In the genomic region with DNA sequence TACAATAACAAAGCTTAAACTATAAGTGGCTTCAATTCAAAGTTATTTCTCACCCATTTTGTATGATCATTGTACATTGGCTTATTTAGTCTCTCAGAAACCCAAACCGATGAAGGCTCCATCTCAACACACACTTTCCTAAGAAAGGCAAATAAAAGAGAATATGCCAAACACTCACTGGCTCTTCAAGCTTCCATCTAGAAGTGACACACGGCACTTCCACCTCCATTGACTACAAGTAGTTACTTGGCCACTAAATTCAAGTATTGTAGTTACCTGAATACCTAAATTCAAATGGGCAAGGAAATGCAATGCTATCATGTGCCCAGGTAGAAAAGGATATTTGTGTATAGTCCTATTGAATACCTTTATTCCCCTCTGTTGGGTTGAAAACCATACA, we compare ENCODE assay signal across 37 cellular contexts.
"Had no signal": no experiment of that assay in that cellular context is flagged by ENCODE, and none has a peak within 500 bp of the region (broad histone marks: within the 10 kb centered on the region; RNA-seq: fewer than 3 reads in every experiment).

No MANE protein-coding gene starts in this region.

- H3K27me3 Mint-ChIP-seq: activated CD4-positive, alpha-beta memory T cell treated with anti-CD3 and anti-CD28 coated beads for 36 hours; activated CD4-positive, alpha-beta T cell treated with anti-CD3 and anti-CD28 coated beads, Interleukin-2, amount 10 ng/mL, durations not matched to agents 24 days and 14 days; naive B cell; stimulated activated memory B cell treated with anti-CD40 and anti-IgM and Interleukin-4, amounts not matched to agents 10 μg/mL and 1 μg/mL and 100 μg/mL, for 72 hours had no signal

- H3K36me3 Mint-ChIP-seq: activated CD4-positive, alpha-beta memory T cell treated with anti-CD3 and anti-CD28 coated beads for 36 hours; activated naive CD8-positive, alpha-beta T cell treated with anti-CD3 and anti-CD28 coated beads for 36 hours; mesothelial cell of epicardium; naive B cell; stimulated activated memory B cell treated with anti-CD40 and anti-IgM and Interleukin-4, amounts not matched to agents 10 μg/mL and 1 μg/mL and 100 μg/mL, for 72 hours had no signal

- H3K36me3 ChIP-seq: colonic mucosa, esophagus squamous epithelium, pancreas, prostate gland, sigmoid colon, stomach, tibial nerve had no signal

- H3K4me1 Mint-ChIP-seq: activated CD4-positive, alpha-beta T cell treated with anti-CD3 and anti-CD28 coated beads, Interleukin-2, amount 10 ng/mL, durations not matched to agents 24 days and 14 days; activated naive CD8-positive, alpha-beta T cell treated with anti-CD3 and anti-CD28 coated beads for 36 hours; mesothelial cell of epicardium; nephron progenitor cell; stimulated activated memory B cell treated with anti-CD40 and anti-IgM and Interleukin-4, amounts not matched to agents 10 μg/mL and 1 μg/mL and 100 μg/mL, for 72 hours had no signal

- DNase-seq: activated CD4-positive, alpha-beta memory T cell treated with anti-CD3 and anti-CD28 coated beads for 36 hours; activated CD4-positive, alpha-beta T cell treated with anti-CD3 and anti-CD28 coated beads, Interleukin-2, amount 10 ng/mL, durations not matched to agents 24 days and 14 days; activated CD4-positive, CD25-positive, alpha-beta regulatory T cell treated with anti-CD3 and anti-CD28 coated beads, Interleukin-2, amount 50 U/mL, for 72 hours; activated CD8-positive, alpha-beta memory T cell treated with anti-CD3 and anti-CD28 coated beads, Interleukin-2, amount 50 U/mL, for 4 hours; activated effector memory CD4-positive, alpha-beta T cell treated with anti-CD3 and anti-CD28 coated beads, Interleukin-2, amount 50 U/mL, for 16 hours; activated naive CD4-positive, alpha-beta T cell treated with anti-CD3 and anti-CD28 coated beads for 36 hours; activated naive CD8-positive, alpha-beta T cell treated with anti-CD3 and anti-CD28 coated beads for 36 hours; activated T-cell treated with anti-CD3 and anti-CD28 coated beads, Interleukin-2, amount 50 U/mL, for 1 hour; adrenal gland; aorta; body of pancreas; colonic mucosa; effector CD8-positive, alpha-beta T cell; esophagus squamous epithelium; foreskin melanocyte; glutamatergic neuron; islet precursor cell; left ventricle myocardium superior; mammary epithelial cell; naive B cell; nephron progenitor cell; pancreas; retina; sigmoid colon; small intestine; stimulated activated CD4-positive, alpha-beta T cell treated with anti-CD3 and anti-CD28 coated beads, Interleukin-1b, Interleukin-23, amount 100 ng/mL, for 48 hours; stimulated activated CD4-positive, alpha-beta T cell treated with anti-CD3 and anti-CD28 coated beads, Interleukin-4, amount 100 ng/mL, for 4 hours; stimulated activated CD8-positive, alpha-beta memory T cell treated with anti-CD3 and anti-CD28 coated beads, Interleukin-4, amount 100 ng/mL, for 48 hours; stomach; T-helper 2 cell had no signal

- H3K27ac Mint-ChIP-seq: activated CD4-positive, alpha-beta memory T cell treated with anti-CD3 and anti-CD28 coated beads for 36 hours; activated CD4-positive, alpha-beta T cell treated with anti-CD3 and anti-CD28 coated beads, Interleukin-2, amount 10 ng/mL, durations not matched to agents 24 days and 14 days; activated naive CD4-positive, alpha-beta T cell treated with anti-CD3 and anti-CD28 coated beads for 36 hours; activated naive CD8-positive, alpha-beta T cell treated with anti-CD3 and anti-CD28 coated beads for 36 hours; activated T-helper 1 cell treated with anti-CD3 and anti-CD28 coated beads, Interleukin-12 subunit alpha, Interleukin-12 subunit beta, Interleukin-2, Interleukin-4 antibody, amounts not matched to agents 30 ng/mL and 10 ng/mL and 1 ng/mL, durations not matched to agents 14 hours and 24 hours and 36 hours; mesothelial cell of epicardium; nephron progenitor cell; stimulated activated memory B cell treated with anti-CD40 and anti-IgM and Interleukin-4, amounts not matched to agents 10 μg/mL and 1 μg/mL and 100 μg/mL, for 72 hours had no signal

- H3K27ac ChIP-seq: adrenal gland, body of pancreas, colonic mucosa, epithelial cell of prostate, esophagus squamous epithelium, pancreas, prostate gland, sigmoid colon, stomach, tibial nerve had no signal

- H3K9me3 Mint-ChIP-seq: activated CD4-positive, alpha-beta memory T cell treated with anti-CD3 and anti-CD28 coated beads for 36 hours; activated CD4-positive, alpha-beta T cell treated with anti-CD3 and anti-CD28 coated beads, Interleukin-2, amount 10 ng/mL, durations not matched to agents 24 days and 14 days; activated T-helper 1 cell treated with anti-CD3 and anti-CD28 coated beads, Interleukin-12 subunit alpha, Interleukin-12 subunit beta, Interleukin-2, Interleukin-4 antibody, amounts not matched to agents 30 ng/mL and 10 ng/mL and 1 ng/mL, durations not matched to agents 14 hours and 24 hours and 36 hours had no signal

- H3K4me3 ChIP-seq: adrenal gland, body of pancreas, colonic mucosa, esophagus squamous epithelium, pancreas, prostate gland, sigmoid colon, stomach, tibial nerve had no signal

- ATAC-seq: body of pancreas; left ventricle myocardium superior; pancreas; stimulated activated memory B cell treated with anti-CD40 and anti-IgM and Interleukin-4, amounts not matched to agents 10 μg/mL and 1 μg/mL and 100 μg/mL, for 72 hours had no signal

- H3K4me1 ChIP-seq: adrenal gland, body of pancreas, colonic mucosa, esophagus squamous epithelium, pancreas, prostate gland, sigmoid colon, stomach, tibial nerve had no signal

- H3K9me3 ChIP-seq: adrenal gland, body of pancreas, colonic mucosa, esophagus squamous epithelium, pancreas, prostate gland, sigmoid colon had no signal

- H3K4me3 Mint-ChIP-seq: activated CD4-positive, alpha-beta memory T cell treated with anti-CD3 and anti-CD28 coated beads for 36 hours; activated CD4-positive, alpha-beta T cell treated with anti-CD3 and anti-CD28 coated beads, Interleukin-2, amount 10 ng/mL, durations not matched to agents 24 days and 14 days; activated naive CD4-positive, alpha-beta T cell treated with anti-CD3 and anti-CD28 coated beads for 36 hours; activated naive CD8-positive, alpha-beta T cell treated with anti-CD3 and anti-CD28 coated beads for 36 hours; activated T-helper 1 cell treated with anti-CD3 and anti-CD28 coated beads, Interleukin-12 subunit alpha, Interleukin-12 subunit beta, Interleukin-2, Interleukin-4 antibody, amounts not matched to agents 30 ng/mL and 10 ng/mL and 1 ng/mL, durations not matched to agents 14 hours and 24 hours and 36 hours; mesothelial cell of epicardium; naive B cell; nephron progenitor cell; stimulated activated memory B cell treated with anti-CD40 and anti-IgM and Interleukin-4, amounts not matched to agents 10 μg/mL and 1 μg/mL and 100 μg/mL, for 72 hours had no signal

- FAIRE-seq: endometrium, pancreas, small intestine had no signal

- H3K27me3 ChIP-seq: adrenal gland, body of pancreas, colonic mucosa, esophagus squamous epithelium, pancreas, sigmoid colon, stomach, tibial nerve had no signal
